Comparison of ENCODE assay signal across 8 cellular contexts in the genomic region with DNA sequence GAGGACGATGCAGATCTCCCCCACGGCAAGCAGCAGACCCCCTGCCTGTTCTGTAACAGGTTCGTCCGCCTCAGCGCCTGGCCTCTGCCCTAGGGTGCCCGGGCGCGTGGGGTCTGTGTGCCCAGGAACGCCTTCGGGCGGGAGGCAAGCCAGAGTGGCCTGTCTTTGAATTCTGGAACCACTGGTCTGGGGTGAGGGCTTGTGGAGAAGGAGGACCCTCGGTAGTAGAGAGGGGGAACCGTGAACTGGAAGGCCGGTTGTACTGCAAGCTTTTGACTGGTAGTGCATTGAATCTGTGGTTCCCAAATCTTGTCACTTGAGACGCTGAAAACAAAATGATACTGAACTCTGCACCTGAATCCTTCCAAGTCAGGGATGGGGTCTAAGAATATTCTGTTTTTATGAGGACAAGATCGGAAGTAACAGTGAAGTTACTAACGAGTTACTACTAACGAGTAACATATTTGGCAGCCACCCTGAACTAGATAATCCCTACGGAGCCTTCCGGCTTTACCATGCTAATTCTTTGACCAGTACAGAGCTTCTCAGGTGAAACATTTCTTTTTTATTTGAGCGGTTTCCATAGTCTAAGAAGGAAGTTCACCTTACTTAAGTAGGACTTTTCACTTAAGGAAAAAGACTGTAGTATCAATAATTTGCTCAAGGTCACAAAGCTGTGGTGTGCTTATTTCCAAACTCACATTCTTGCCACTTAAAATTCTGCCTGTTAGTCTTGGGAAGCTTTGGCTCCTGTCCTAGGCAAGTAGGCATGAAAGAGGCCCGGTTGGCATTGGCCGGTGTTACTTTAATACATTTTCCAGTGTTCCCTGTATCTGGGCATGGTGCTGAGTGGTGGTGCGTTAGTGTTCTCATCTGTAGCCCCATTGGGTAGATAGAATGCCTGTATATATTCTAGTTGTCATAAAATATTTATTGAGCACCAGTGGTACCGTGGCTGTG. TPM values are rescaled to one million over a fixed set of nuclear protein-coding genes. Genes with fewer than 3 reads are reported as not detected.
DNase-seq lines count a peak whose midpoint lies in the region; ATAC-seq and TF ChIP-seq lines count a peak whose summit lies in the region.

No MANE protein-coding gene starts in this region.

- no peaks in the 10 kb centered on the region for H3K9me3 Mint-ChIP-seq in brain

- TF ChIP-seq CTCF in brain (conservative IDR thresholded peaks at IDR 0.05) (no peak), left lung (IDR thresholded peaks at IDR 0.05) (no peak), thoracic aorta (IDR thresholded peaks at IDR 0.05) (no peak)

- H3K4me1 Mint-ChIP-seq in brain = peaks cover 34% of the 10 kb centered on the region

- H3K27me3 Mint-ChIP-seq in brain = no peaks in the 10 kb centered on the region

- H3K27me3 ChIP-seq in left lung (no peaks in the 10 kb centered on the region), thoracic aorta (replicated peaks; ENCODE audit: insufficient read depth) (no peaks in the 10 kb centered on the region)

- H3K4me1 ChIP-seq in left lung (peaks cover 11 to 18% of the 10 kb centered on the region in 2 donors), thoracic aorta (ENCODE audit: control insufficient read depth in 1 of 2, low read depth in 2 of 2) (peaks cover 0 to 13% of the 10 kb centered on the region in 2 donors)

- peaks cover 0 to 21% of the 10 kb centered on the region in 2 donors for H3K36me3 ChIP-seq in left lung
- no peaks in the 10 kb centered on the region for H3K36me3 ChIP-seq in thoracic aorta

- no peaks in the 10 kb centered on the region for H3K9me3 ChIP-seq in left lung
- no peaks in the 10 kb centered on the region for H3K9me3 ChIP-seq in thoracic aorta

- H3K27ac Mint-ChIP-seq in brain = peak overlapping the region; percentile 87 to 96 (median 95)

- ATAC-seq in HG02840 (IDR thresholded peaks at IDR 0.05; ENCODE audit: low FRiP score, unreplicated experiment) = peak; percentile 15
- ATAC-seq in left lung = no peak
- ATAC-seq in thoracic aorta (ENCODE audit: insufficient number of reproducible peaks, low FRiP score, low read depth) = no peak

- peak overlapping the region; percentile 91 to 92 for H3K27ac ChIP-seq in left lung
- H3K27ac ChIP-seq in thoracic aorta = peak overlapping the region; percentile 73 to 92

- peaks cover 15% of the 10 kb centered on the region for H3K36me3 Mint-ChIP-seq in brain

- peak overlapping the region; percentile 90 to 99 (median 96) for H3K4me3 Mint-ChIP-seq in brain

- peak; percentile 38 for DNase-seq in stimulated activated CD4-positive, alpha-beta T cell treated with anti-CD3 and anti-CD28 coated beads, Interleukin-4, amount 100 ng/mL, for 24 hours
- DNase-seq in stimulated activated CD4-positive, alpha-beta T cell treated with anti-CD3 and anti-CD28 coated beads, Interleukin-1b, Interleukin-23, amount 100 ng/mL, for 48 hours = no peak
- DNase-seq in NCI-H748 (lab: John Stamatoyannopoulos, UW; ENCODE audit: unreplicated experiment) = peak; percentile 23
- no peak for DNase-seq in left lung
- DNase-seq in thoracic aorta (ENCODE audit: low spot score) = no peak
- DNase-seq in SK-N-DZ (ENCODE audit: low spot score) = no peak

- intact Hi-C loops in left lung (cut with DNase I) = no loop called here

- H3K4me3 ChIP-seq in left lung = peak overlapping the region; percentile 82 to 85
- H3K4me3 ChIP-seq in thoracic aorta = peak overlapping the region; percentile 79

RNA-seq across cellular contexts. Expression of a gene that starts 0.9 kb away (rescaled TPM):
- polyA plus RNA-seq in brain (ENCODE audit: insufficient read depth, low read depth, low replicate concordance) = 5.4 TPM
- total RNA-seq in left lung (10 to 100 TPM in 1 of 2 donors, 1 to 10 TPM in 1; 8.0 to 13.2 TPM), thoracic aorta (10 to 100 TPM in 1 of 2 donors, 1 to 10 TPM in 1; 7.9 to 21.0 TPM)
- 73.3 and 75.2 TPM in 2 replicates for polyA plus RNA-seq in SK-N-DZ (2014; cell fraction: cytosol; rRNA removed)
- polyA plus RNA-seq in SK-N-DZ (2014; cell fraction: nucleus; rRNA removed) = 43.0 and 43.7 TPM in 2 replicates

RNA-seq across cellular contexts. Expression of a gene that starts 24.9 kb away (rescaled TPM):
- 25.7 TPM for polyA plus RNA-seq in brain (ENCODE audit: insufficient read depth, low read depth, low replicate concordance)
- total RNA-seq in left lung = 10 to 100 TPM; 67.6 to 67.7 TPM
- 10 to 100 TPM; 29.0 to 29.9 TPM for total RNA-seq in thoracic aorta
- 1.3 and 2.0 TPM in 2 replicates for polyA plus RNA-seq in SK-N-DZ (2014; cell fraction: cytosol; rRNA removed)
- 1.3 and 1.5 TPM in 2 replicates for polyA plus RNA-seq in SK-N-DZ (2014; cell fraction: nucleus; rRNA removed)

Comparison
In these comparisons a context has a peak if more than half of its experiments do, and no peak if none do; other contexts are left out.
1. DNase-seq: peak in stimulated activated CD4-positive, alpha-beta T cell treated with anti-CD3 and anti-CD28 coated beads, Interleukin-4, amount 100 ng/mL, for 24 hours (single experiment) and NCI-H748 (single experiment); none in stimulated activated CD4-positive, alpha-beta T cell treated with anti-CD3 and anti-CD28 coated beads, Interleukin-1b, Interleukin-23, amount 100 ng/mL, for 48 hours (single experiment), left lung (0 of 2), thoracic aorta (single experiment) and SK-N-DZ (single experiment).